ENCODE assay signal across 8 cellular contexts in the genomic region with DNA sequence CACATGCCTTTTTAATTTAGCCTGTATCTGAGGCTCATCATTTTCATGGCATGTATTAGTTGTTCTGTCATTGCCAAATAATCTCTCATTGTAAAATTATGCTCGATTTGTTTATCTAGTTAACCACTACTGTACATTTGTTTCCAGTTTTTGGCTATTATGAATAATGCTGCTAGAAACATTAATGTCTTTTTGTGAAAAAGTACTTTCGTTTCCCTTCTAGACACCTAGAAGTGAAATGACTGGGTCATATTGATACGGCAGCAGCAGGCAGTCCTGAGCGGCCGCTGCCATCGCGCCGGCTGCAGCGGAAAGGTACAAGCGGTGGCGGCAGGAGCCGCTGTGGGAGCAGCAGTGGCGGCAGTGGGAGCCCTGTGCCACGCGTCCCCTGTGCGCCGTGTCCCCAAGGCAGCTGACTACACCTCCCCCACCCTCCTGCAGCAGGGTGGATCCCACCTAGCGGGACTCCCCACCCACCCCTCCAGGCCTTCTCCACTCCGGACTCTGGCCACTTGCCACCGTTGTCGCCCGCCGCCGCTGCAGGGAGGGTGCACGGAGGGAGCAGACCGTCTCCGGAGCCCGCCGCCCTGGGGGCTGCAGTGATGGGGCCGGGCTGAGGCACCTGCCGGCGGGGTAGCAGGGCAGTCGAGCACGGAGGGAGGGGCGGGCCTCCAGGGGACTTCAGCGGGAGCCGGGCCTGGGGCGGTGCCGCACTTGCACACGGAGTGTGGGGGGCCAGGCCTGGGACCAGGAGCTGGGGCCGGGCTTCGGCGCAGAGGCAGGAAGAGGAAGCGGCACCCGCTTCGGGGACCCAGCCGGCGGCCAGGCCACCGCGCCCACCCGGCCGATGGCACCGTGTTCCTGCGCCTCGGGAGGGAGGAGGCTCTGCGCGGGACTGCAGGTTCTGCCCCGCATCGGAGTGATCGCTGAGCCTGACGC.
DNase-seq lines count a peak whose midpoint lies in the region; ATAC-seq and TF ChIP-seq lines count a peak whose summit lies in the region.

No MANE protein-coding gene starts in this region.

- H3K4me1 ChIP-seq in HUES6 (ENCODE audit: control insufficient read depth, insufficient read depth, low read length), result 0 out of 2 replicates have a peak, but pooled peaks cover 3% of the 10 kb centered on the region

- no peaks in the 10 kb centered on the region for H3K9me3 ChIP-seq in HUES6 (ENCODE audit: control insufficient read depth, insufficient read depth, low read depth, low read length)

- no peak overlapping the region for H3K27ac ChIP-seq in HUES6 (ENCODE audit: low read depth, low read length)
- peak overlapping the region; percentile 49; the same call in 1 of the 2 replicates for H3K27ac ChIP-seq in VCaP

- peak overlapping the region; percentile 78 to 84 (median 80) for H3K4me3 Mint-ChIP-seq in nephron

- no peaks in the 10 kb centered on the region for H3K36me3 ChIP-seq in HUES6 (ENCODE audit: control insufficient read depth, insufficient read depth, low read length)

- TF ChIP-seq CTCF in VCaP (conservative IDR thresholded peaks at IDR 0.05) (peak; percentile 43), fibroblast of mammary gland (conservative IDR thresholded peaks at IDR 0.05; ENCODE audit: control insufficient read depth, insufficient read depth, low read depth, low read length) (no peak), nephron (IDR thresholded peaks at IDR 0.05; ENCODE audit: unreplicated experiment in 3 of 3) (peak in 1 of 3 experiments; percentile 9)

- peaks cover 29% of the 10 kb centered on the region for H3K27me3 ChIP-seq in HUES6 (ENCODE audit: control insufficient read depth, insufficient read depth, low read length)

- H3K9ac ChIP-seq in HUES6 (ENCODE audit: low read length), result peak overlapping the region; percentile 42

- peak; percentile 95 for ATAC-seq in GM21576 (IDR thresholded peaks at IDR 0.05; ENCODE audit: unreplicated experiment)

- H3K4me1 Mint-ChIP-seq in nephron, result no peaks in the 10 kb centered on the region

- H3K27me3 Mint-ChIP-seq in nephron (ENCODE audit: low read depth), result peaks cover 77% of the 10 kb centered on the region

- H3K4me3 ChIP-seq in HUES6 (ENCODE audit: low read depth, low read length) (peak overlapping the region; percentile 71), fibroblast of mammary gland (ENCODE audit: control insufficient read depth, low read depth, low read length) (peak overlapping the region; percentile 59)

- no peak overlapping the region for H3K27ac Mint-ChIP-seq in nephron

- H3K9me3 Mint-ChIP-seq in nephron, result peaks cover 20% of the 10 kb centered on the region

- H3K36me3 Mint-ChIP-seq in nephron (ENCODE audit: low read depth), result no peaks in the 10 kb centered on the region

- peak; percentile 30 for DNase-seq in NCI-H2029 (lab: John Stamatoyannopoulos, UW)
- no peak for DNase-seq in NCI-H2029 treated with DMSO at 0.1 percent for 48 hours (lab: John Stamatoyannopoulos, UW)
- peak; percentile 84 for DNase-seq in fibroblast of mammary gland (ENCODE audit: low read depth)
- no peak for DNase-seq in SW 1271 (lab: John Stamatoyannopoulos, UW)

Comparison
In these comparisons a context has a peak if more than half of its experiments do, and no peak if none do; other contexts are left out.
1. DNase-seq: peak in NCI-H2029 (single experiment) and fibroblast of mammary gland (single experiment); none in NCI-H2029 treated with DMSO at 0.1 percent for 48 hours (single experiment) and SW 1271 (0 of 2).